In the genomic region with DNA sequence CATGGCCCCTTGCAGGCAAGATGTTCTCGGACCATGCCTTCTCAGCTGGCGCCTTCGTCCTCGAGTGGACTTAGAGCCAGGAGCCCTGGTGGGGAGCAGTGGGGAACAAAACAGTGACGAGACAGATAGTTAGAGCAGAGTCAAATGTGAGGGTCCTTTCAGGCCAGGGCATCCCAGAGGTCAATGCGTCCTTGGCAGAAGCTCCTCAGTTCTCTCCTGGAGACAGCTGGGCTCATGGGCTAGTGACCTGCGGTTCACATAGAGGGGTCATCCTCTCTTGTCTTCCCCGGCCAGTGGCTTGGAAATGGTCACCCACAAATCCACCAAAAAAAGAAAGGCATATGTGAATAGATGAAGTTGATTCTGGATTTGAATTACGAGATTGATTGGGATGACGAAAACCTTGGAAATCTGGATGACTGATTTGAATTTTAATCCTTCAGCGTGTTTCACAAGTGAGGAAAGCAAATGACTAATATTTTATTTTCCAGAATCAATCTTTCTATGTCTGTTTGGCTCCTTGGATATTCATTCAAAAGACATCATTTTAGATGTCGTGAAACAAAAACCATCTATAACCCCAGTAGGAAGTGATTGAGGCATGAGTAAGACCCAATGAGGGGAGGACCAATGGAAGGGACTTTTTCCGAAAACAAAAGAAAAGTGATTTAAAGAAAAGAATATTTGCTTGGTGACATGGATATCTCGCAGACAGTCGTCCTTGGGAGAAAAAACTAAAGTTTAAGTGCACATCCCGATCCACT, we compare ENCODE assay signal across 15 cellular contexts.
DNase-seq lines count a peak whose midpoint lies in the region; ATAC-seq and TF ChIP-seq lines count a peak whose summit lies in the region.
"Had no signal": no experiment of that assay in that cellular context is flagged by ENCODE, and none has a peak within 500 bp of the region (broad histone marks: within the 10 kb centered on the region; RNA-seq: fewer than 3 reads in every experiment).

No MANE protein-coding gene starts in this region.

- no peak for TF ChIP-seq POLR2A in lower leg skin (IDR thresholded peaks at IDR 0.05)

- H3K9ac ChIP-seq in skeletal muscle tissue (ENCODE audit: low read depth in 1 of 3, low read length in 3 of 3): no peak overlapping the region

- H3K27me3 ChIP-seq in RWPE2 (ENCODE audit: insufficient read depth, poor library complexity, severe bottlenecking) (no peaks in the 10 kb centered on the region), skeletal muscle tissue (ENCODE audit: control insufficient read depth in 3 of 3, insufficient read depth in 3 of 3, low read length in 3 of 3) (peaks cover 10 to 14% (median 13%) of the 10 kb centered on the region in 3 donors)

- H3K4me1 ChIP-seq in RWPE2 (ENCODE audit: insufficient read depth, poor library complexity, severe bottlenecking) (peaks cover 26% of the 10 kb centered on the region), skeletal muscle tissue (ENCODE audit: control insufficient read depth in 3 of 3, insufficient read depth in 3 of 3, low read length in 3 of 3) (peaks cover 0 to 5% (median 4%) of the 10 kb centered on the region in 3 donors)

- intact Hi-C loops in lower leg skin (cut with DNase I; ENCODE audit: low total_unique reads): no loop called here

- H3K9me3 ChIP-seq in RWPE2 (ENCODE audit: severe bottlenecking): no peaks in the 10 kb centered on the region
- H3K9me3 ChIP-seq in skeletal muscle tissue (ENCODE audit: control insufficient read depth in 3 of 3, low read length in 3 of 3): no peaks in the 10 kb centered on the region

- 73 to 79% methylated on average over 16 of the region's 16 CpGs for WGBS in lower leg skin, 2 donors

- TF ChIP-seq CTCF in GM13976 (IDR thresholded peaks at IDR 0.05; ENCODE audit: borderline replicate concordance, control extremely low read depth, extremely low read depth, insufficient read depth, missing control alignments): no peak
- TF ChIP-seq CTCF in RWPE2 (IDR thresholded peaks at IDR 0.05; ENCODE audit: poor library complexity, severe bottlenecking): no peak
- TF ChIP-seq CTCF in fibroblast of mammary gland (conservative IDR thresholded peaks at IDR 0.05; ENCODE audit: control insufficient read depth, insufficient read depth, low read depth, low read length): no peak
- TF ChIP-seq CTCF in lower leg skin (IDR thresholded peaks at IDR 0.05): no peak

- H3K36me3 ChIP-seq in RWPE2 (ENCODE audit: low read depth): no peaks in the 10 kb centered on the region
- no peaks in the 10 kb centered on the region for H3K36me3 ChIP-seq in skeletal muscle tissue (ENCODE audit: control insufficient read depth in 3 of 3, insufficient read depth in 3 of 3, low read length in 3 of 3)

- peak overlapping the region; percentile 93 for H3K27ac ChIP-seq in RWPE2 (ENCODE audit: poor library complexity, severe bottlenecking)
- peak overlapping the region; percentile 84 for H3K27ac ChIP-seq in skeletal muscle tissue (ENCODE audit: low read depth, low read length)

- in situ Hi-C loops in GM13976 (cut with MboI; ENCODE audit: low sequenced_read_pairs, unreplicated experiment): no loop called here

- DNase-seq in GM13976 (ENCODE audit: low spot score) (peak; percentile 4), RWPE2 (ENCODE audit: low spot score) (no peak), fibroblast of mammary gland (ENCODE audit: low read depth) (peak; percentile 91), lower leg skin (ENCODE audit: low spot score in 2 of 2) (no peak), DMS79 (lab: John Stamatoyannopoulos, UW) (no peak), kidney tubule cell (ENCODE audit: low spot score) (no peak), SW480 (ENCODE audit: low spot score) (no peak)
- DNase-seq: activated CD8-positive, alpha-beta memory T cell treated with anti-CD3 and anti-CD28 coated beads, Interleukin-2, amount 50 U/mL, for 4 hours; activated naive CD8-positive, alpha-beta T cell treated with anti-CD3 and anti-CD28 coated beads, Interleukin-2, amount 10 ng/mL, durations not matched to agents 7 days and 5 days; CD4-positive, alpha-beta memory T cell; mesendoderm; NCI-H1694 treated with DMSO at 0.1 percent for 48 hours; substantia nigra had no signal

- ATAC-seq in RWPE2 (ENCODE audit: low read depth): peak; percentile 72
- ATAC-seq: K562 had no signal

- H3K4me3 ChIP-seq in RWPE2 (ENCODE audit: severe bottlenecking) (no peak overlapping the region), fibroblast of mammary gland (ENCODE audit: control insufficient read depth, low read depth, low read length) (peak overlapping the region; percentile 30), skeletal muscle tissue (ENCODE audit: low read length in 3 of 3) (peak overlapping the region in 1 of 3 donors; percentile 13), lower leg skin (ENCODE audit: low read depth, poor library complexity, severe bottlenecking) (no peak overlapping the region)
- H3K4me3 ChIP-seq: K562 had no signal

Comparison
In these comparisons a context has a peak if more than half of its experiments do, and no peak if none do; other contexts are left out.
1. DNase-seq: peak in GM13976 (single experiment) and fibroblast of mammary gland (single experiment); none in RWPE2 (single experiment), lower leg skin (0 of 2), DMS79 (single experiment), kidney tubule cell (single experiment) and SW480 (single experiment).